1 cellular context compared by ENCODE assay signal in genomic region chr17:67273900-67274299, GRCh38.
TF ChIP-seq lines count a peak whose summit lies in the region.

No MANE protein-coding gene starts in this region.

TF ChIP-seq in HEK293, 187 proteins besides CTCF, POLR2A, EP300 and RAD21 (continues in another document):
- TF ChIP-seq, protein P1, sequence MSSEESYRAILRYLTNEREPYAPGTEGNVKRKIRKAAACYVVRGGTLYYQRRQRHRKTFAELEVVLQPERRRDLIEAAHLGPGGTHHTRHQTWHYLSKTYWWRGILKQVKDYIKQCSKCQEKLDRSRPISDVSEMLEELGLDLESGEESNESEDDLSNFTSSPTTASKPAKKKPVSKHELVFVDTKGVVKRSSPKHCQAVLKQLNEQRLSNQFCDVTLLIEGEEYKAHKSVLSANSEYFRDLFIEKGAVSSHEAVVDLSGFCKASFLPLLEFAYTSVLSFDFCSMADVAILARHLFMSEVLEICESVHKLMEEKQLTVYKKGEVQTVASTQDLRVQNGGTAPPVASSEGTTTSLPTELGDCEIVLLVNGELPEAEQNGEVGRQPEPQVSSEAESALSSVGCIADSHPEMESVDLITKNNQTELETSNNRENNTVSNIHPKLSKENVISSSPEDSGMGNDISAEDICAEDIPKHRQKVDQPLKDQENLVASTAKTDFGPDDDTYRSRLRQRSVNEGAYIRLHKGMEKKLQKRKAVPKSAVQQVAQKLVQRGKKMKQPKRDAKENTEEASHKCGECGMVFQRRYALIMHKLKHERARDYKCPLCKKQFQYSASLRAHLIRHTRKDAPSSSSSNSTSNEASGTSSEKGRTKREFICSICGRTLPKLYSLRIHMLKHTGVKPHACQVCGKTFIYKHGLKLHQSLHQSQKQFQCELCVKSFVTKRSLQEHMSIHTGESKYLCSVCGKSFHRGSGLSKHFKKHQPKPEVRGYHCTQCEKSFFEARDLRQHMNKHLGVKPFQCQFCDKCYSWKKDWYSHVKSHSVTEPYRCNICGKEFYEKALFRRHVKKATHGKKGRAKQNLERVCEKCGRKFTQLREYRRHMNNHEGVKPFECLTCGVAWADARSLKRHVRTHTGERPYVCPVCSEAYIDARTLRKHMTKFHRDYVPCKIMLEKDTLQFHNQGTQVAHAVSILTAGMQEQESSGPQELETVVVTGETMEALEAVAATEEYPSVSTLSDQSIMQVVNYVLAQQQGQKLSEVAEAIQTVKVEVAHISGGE (tag by site-specific recombination; conservative IDR thresholded peaks at IDR 0.05; ENCODE audit: low read depth), result peak; percentile 87
- TF ChIP-seq ZNF404 (tag by site-specific recombination; IDR thresholded peaks at IDR 0.05) (peak; percentile 77; the same call in 1 of the 2 replicates), PRDM2 (tag by site-specific recombination; IDR thresholded peaks at IDR 0.05; ENCODE audit: borderline replicate concordance) (no peak), SALL2 (tag by site-specific recombination; IDR thresholded peaks at IDR 0.05; ENCODE audit: borderline replicate concordance) (no peak), ZNF354C (tag by site-specific recombination; IDR thresholded peaks at IDR 0.05; ENCODE audit: borderline replicate concordance, low read depth) (peak; percentile 81; the same call in 1 of the 2 replicates), ZNF529 (tag by site-specific recombination; IDR thresholded peaks at IDR 0.05; ENCODE audit: insufficient replicate concordance) (peak; percentile 54), GLI2 (tag by site-specific recombination; IDR thresholded peaks at IDR 0.05; ENCODE audit: borderline replicate concordance, low read depth) (peak; percentile 44; the same call in 1 of the 2 replicates), ZNF501 (tag by site-specific recombination; IDR thresholded peaks at IDR 0.05) (peak; percentile 69; the same call in 1 of the 2 replicates), ZNF426 (tag by site-specific recombination; IDR thresholded peaks at IDR 0.05) (peak; percentile 97), GLIS2 (tag by site-specific recombination; IDR thresholded peaks at IDR 0.05) (no peak), ZNF654 (tag by site-specific recombination; IDR thresholded peaks at IDR 0.05; ENCODE audit: low read depth) (peak; percentile 49), ZNF558 (tag by site-specific recombination; IDR thresholded peaks at IDR 0.05) (peak; percentile 78), ZNF202 (tag by site-specific recombination; IDR thresholded peaks at IDR 0.05; ENCODE audit: borderline replicate concordance) (peak; percentile 80; the same call in 1 of the 2 replicates), ZNF433 (tag by site-specific recombination; IDR thresholded peaks at IDR 0.05; ENCODE audit: low read depth) (peak; percentile 72), ZNF530 (tag by site-specific recombination; IDR thresholded peaks at IDR 0.05; ENCODE audit: low read depth) (0 out of 2 replicates have a peak, but pooled peaks have one; percentile 14), ZNF555 (tag by site-specific recombination; conservative IDR thresholded peaks at IDR 0.05) (peak; percentile 97), ZNF639 (tag by site-specific recombination; IDR thresholded peaks at IDR 0.05) (0 out of 2 replicates have a peak, but pooled peaks have one; percentile 37), ZBTB48 (tag by site-specific recombination; IDR thresholded peaks at IDR 0.05) (no peak), ZNF473 (tag by site-specific recombination; IDR thresholded peaks at IDR 0.05) (no peak), ZNF704 (tag by site-specific recombination; IDR thresholded peaks at IDR 0.05) (0 out of 2 replicates have a peak, but pooled peaks have one; percentile 33), ZNF140 (tag by site-specific recombination; IDR thresholded peaks at IDR 0.05) (peak; percentile 87), ZNF629 (tag by site-specific recombination; IDR thresholded peaks at IDR 0.05) (peak; percentile 71), ZNF394 (tag by site-specific recombination; IDR thresholded peaks at IDR 0.05; ENCODE audit: borderline replicate concordance) (peak; percentile 97), ZNF747 (tag by site-specific recombination; IDR thresholded peaks at IDR 0.05) (no peak), ZNF138 (tag by site-specific recombination; IDR thresholded peaks at IDR 0.05; ENCODE audit: borderline replicate concordance) (0 out of 2 replicates have a peak, but pooled peaks have one; percentile 23), ZXDB (tag by site-specific recombination; IDR thresholded peaks at IDR 0.05) (peak; percentile 75), ZNF292 (tag by site-specific recombination; IDR thresholded peaks at IDR 0.05; ENCODE audit: borderline replicate concordance, low read depth) (0 out of 2 replicates have a peak, but pooled peaks have one; percentile 49), GFI1B (tag by site-specific recombination; IDR thresholded peaks at IDR 0.05) (0 out of 2 replicates have a peak, but pooled peaks have one; percentile 43), ZNF777 (tag by site-specific recombination; IDR thresholded peaks at IDR 0.05; ENCODE audit: borderline replicate concordance) (no peak), ZNF155 (tag by site-specific recombination; IDR thresholded peaks at IDR 0.05) (peak; percentile 20; the same call in 1 of the 2 replicates)
- TF ChIP-seq, protein P2, sequence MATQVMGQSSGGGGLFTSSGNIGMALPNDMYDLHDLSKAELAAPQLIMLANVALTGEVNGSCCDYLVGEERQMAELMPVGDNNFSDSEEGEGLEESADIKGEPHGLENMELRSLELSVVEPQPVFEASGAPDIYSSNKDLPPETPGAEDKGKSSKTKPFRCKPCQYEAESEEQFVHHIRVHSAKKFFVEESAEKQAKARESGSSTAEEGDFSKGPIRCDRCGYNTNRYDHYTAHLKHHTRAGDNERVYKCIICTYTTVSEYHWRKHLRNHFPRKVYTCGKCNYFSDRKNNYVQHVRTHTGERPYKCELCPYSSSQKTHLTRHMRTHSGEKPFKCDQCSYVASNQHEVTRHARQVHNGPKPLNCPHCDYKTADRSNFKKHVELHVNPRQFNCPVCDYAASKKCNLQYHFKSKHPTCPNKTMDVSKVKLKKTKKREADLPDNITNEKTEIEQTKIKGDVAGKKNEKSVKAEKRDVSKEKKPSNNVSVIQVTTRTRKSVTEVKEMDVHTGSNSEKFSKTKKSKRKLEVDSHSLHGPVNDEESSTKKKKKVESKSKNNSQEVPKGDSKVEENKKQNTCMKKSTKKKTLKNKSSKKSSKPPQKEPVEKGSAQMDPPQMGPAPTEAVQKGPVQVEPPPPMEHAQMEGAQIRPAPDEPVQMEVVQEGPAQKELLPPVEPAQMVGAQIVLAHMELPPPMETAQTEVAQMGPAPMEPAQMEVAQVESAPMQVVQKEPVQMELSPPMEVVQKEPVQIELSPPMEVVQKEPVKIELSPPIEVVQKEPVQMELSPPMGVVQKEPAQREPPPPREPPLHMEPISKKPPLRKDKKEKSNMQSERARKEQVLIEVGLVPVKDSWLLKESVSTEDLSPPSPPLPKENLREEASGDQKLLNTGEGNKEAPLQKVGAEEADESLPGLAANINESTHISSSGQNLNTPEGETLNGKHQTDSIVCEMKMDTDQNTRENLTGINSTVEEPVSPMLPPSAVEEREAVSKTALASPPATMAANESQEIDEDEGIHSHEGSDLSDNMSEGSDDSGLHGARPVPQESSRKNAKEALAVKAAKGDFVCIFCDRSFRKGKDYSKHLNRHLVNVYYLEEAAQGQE (tag by site-specific recombination; IDR thresholded peaks at IDR 0.05), result peak; percentile 83
- TF ChIP-seq, protein P3, sequence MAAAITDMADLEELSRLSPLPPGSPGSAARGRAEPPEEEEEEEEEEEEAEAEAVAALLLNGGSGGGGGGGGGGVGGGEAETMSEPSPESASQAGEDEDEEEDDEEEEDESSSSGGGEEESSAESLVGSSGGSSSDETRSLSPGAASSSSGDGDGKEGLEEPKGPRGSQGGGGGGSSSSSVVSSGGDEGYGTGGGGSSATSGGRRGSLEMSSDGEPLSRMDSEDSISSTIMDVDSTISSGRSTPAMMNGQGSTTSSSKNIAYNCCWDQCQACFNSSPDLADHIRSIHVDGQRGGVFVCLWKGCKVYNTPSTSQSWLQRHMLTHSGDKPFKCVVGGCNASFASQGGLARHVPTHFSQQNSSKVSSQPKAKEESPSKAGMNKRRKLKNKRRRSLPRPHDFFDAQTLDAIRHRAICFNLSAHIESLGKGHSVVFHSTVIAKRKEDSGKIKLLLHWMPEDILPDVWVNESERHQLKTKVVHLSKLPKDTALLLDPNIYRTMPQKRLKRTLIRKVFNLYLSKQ (tag by site-specific recombination; IDR thresholded peaks at IDR 0.05; ENCODE audit: borderline replicate concordance), result peak; percentile 97; the same call in 1 of the 2 replicates
- TF ChIP-seq, protein P4, sequence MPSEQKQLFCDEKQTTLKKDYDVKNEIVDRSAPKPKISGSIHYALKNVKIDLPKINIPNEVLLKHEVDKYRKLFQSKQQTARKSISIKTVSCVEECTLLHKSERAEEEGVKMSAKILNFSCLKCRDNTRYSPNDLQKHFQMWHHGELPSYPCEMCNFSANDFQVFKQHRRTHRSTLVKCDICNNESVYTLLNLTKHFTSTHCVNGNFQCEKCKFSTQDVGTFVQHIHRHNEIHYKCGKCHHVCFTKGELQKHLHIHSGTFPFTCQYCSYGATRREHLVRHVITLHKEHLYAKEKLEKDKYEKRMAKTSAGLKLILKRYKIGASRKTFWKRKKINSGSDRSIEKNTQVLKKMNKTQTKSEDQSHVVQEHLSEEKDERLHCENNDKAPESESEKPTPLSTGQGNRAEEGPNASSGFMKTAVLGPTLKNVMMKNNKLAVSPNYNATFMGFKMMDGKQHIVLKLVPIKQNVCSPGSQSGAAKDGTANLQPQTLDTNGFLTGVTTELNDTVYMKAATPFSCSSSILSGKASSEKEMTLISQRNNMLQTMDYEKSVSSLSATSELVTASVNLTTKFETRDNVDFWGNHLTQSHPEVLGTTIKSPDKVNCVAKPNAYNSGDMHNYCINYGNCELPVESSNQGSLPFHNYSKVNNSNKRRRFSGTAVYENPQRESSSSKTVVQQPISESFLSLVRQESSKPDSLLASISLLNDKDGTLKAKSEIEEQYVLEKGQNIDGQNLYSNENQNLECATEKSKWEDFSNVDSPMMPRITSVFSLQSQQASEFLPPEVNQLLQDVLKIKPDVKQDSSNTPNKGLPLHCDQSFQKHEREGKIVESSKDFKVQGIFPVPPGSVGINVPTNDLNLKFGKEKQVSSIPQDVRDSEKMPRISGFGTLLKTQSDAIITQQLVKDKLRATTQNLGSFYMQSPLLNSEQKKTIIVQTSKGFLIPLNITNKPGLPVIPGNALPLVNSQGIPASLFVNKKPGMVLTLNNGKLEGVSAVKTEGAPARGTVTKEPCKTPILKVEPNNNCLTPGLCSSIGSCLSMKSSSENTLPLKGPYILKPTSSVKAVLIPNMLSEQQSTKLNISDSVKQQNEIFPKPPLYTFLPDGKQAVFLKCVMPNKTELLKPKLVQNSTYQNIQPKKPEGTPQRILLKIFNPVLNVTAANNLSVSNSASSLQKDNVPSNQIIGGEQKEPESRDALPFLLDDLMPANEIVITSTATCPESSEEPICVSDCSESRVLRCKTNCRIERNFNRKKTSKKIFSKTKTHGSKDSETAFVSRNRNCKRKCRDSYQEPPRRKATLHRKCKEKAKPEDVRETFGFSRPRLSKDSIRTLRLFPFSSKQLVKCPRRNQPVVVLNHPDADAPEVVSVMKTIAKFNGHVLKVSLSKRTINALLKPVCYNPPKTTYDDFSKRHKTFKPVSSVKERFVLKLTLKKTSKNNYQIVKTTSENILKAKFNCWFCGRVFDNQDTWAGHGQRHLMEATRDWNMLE (tag by site-specific recombination; conservative IDR thresholded peaks at IDR 0.05; ENCODE audit: low read depth), result peak; percentile 96
